27 cellular contexts compared by ENCODE assay signal in the genomic region with DNA sequence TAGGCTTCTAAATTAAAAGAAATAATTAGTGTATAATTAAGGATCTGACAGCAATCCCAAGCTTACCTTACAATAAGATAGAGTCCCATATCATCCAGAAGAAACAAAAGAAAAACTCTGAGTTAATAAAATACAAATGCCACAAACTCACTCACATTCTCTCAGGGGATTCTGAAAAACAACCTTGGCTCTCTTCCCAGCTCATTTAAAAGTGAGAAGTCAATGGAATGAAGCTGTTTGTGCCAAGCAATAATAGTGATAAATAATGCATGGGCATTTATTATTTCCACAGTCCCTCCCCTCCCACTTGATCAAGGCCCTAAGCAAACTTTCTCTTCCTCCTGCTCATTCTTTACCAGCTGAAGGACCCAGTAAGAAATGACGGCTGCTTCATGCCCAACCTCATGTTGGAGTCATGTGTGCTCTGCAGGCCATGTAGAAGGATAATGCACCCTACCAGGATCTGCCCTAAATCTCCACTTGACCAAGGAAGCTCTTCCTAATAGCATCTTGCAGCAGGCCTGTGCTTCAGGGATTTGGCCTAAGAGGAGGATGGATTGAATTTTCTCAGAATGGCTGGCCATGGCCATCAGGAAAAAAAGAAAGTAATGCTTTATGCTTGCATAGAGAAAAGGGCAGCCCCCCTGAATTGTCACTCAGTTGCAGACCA.
"Had no signal": no experiment of that assay in that cellular context is flagged by ENCODE, and none has a peak within 500 bp of the region (broad histone marks: within the 10 kb centered on the region; RNA-seq: fewer than 3 reads in every experiment).

No MANE protein-coding gene starts in this region.

- H3K27ac Mint-ChIP-seq: activated CD4-positive, alpha-beta T cell treated with anti-CD3 and anti-CD28 coated beads for 36 hours; activated CD4-positive, alpha-beta T cell treated with anti-CD3 and anti-CD28 coated beads, Interleukin-2, amount 10 ng/mL, durations not matched to agents 7 days and 5 days; activated CD8-positive, alpha-beta T cell treated with anti-CD3 and anti-CD28 coated beads, Interleukin-2, amount 10 ng/mL, durations not matched to agents 7 days and 5 days; activated naive CD8-positive, alpha-beta T cell treated with anti-CD3 and anti-CD28 coated beads for 36 hours; activated T-helper 1 cell treated with anti-CD3 and anti-CD28 coated beads, Interleukin-12 subunit alpha, Interleukin-12 subunit beta, Interleukin-2, Interleukin-4 antibody, amounts not matched to agents 30 ng/mL and 10 ng/mL and 1 ng/mL, durations not matched to agents 14 hours and 24 hours and 36 hours had no signal

- H3K9me3 Mint-ChIP-seq: activated CD4-positive, alpha-beta T cell treated with anti-CD3 and anti-CD28 coated beads, Interleukin-2, amount 10 ng/mL, durations not matched to agents 7 days and 5 days; activated T-cell treated with anti-CD3 and anti-CD28 coated beads, Interleukin-2, amount 50 U/mL, for 4 hours; activated T-helper 1 cell treated with anti-CD3 and anti-CD28 coated beads, Interleukin-12 subunit alpha, Interleukin-12 subunit beta, Interleukin-2, Interleukin-4 antibody, amounts not matched to agents 30 ng/mL and 10 ng/mL and 1 ng/mL, durations not matched to agents 14 hours and 24 hours and 36 hours had no signal

- H3K4me3 Mint-ChIP-seq: activated CD4-positive, alpha-beta T cell treated with anti-CD3 and anti-CD28 coated beads for 36 hours; activated CD4-positive, alpha-beta T cell treated with anti-CD3 and anti-CD28 coated beads, Interleukin-2, amount 10 ng/mL, durations not matched to agents 7 days and 5 days; activated CD8-positive, alpha-beta T cell treated with anti-CD3 and anti-CD28 coated beads, Interleukin-2, amount 10 ng/mL, durations not matched to agents 7 days and 5 days; activated naive CD8-positive, alpha-beta T cell treated with anti-CD3 and anti-CD28 coated beads for 36 hours; activated T-cell treated with anti-CD3 and anti-CD28 coated beads, Interleukin-2, amount 50 U/mL, for 4 hours; activated T-helper 1 cell treated with anti-CD3 and anti-CD28 coated beads, Interleukin-12 subunit alpha, Interleukin-12 subunit beta, Interleukin-2, Interleukin-4 antibody, amounts not matched to agents 30 ng/mL and 10 ng/mL and 1 ng/mL, durations not matched to agents 14 hours and 24 hours and 36 hours had no signal

- ATAC-seq: activated CD4-positive, alpha-beta T cell treated with anti-CD3 and anti-CD28 coated beads for 36 hours; activated CD8-positive, alpha-beta T cell treated with anti-CD3 and anti-CD28 coated beads, Interleukin-2, amount 10 ng/mL, durations not matched to agents 7 days and 5 days; activated T-cell treated with anti-CD3 and anti-CD28 coated beads, Interleukin-2, amount 50 U/mL, for 4 hours; Panc1 had no signal

- H3K27me3 Mint-ChIP-seq: activated CD4-positive, alpha-beta T cell treated with anti-CD3 and anti-CD28 coated beads for 36 hours; activated CD4-positive, alpha-beta T cell treated with anti-CD3 and anti-CD28 coated beads, Interleukin-2, amount 10 ng/mL, durations not matched to agents 7 days and 5 days had no signal

- H3K36me3 Mint-ChIP-seq: activated naive CD8-positive, alpha-beta T cell treated with anti-CD3 and anti-CD28 coated beads for 36 hours had no signal

- DNase-seq: activated CD4-positive, alpha-beta T cell treated with anti-CD3 and anti-CD28 coated beads for 36 hours; activated CD4-positive, alpha-beta T cell treated with anti-CD3 and anti-CD28 coated beads, Interleukin-2, amount 10 ng/mL, durations not matched to agents 7 days and 5 days; activated CD4-positive, alpha-beta T cell treated with anti-CD3 and anti-CD28 coated beads, Interleukin-2, amount 50 U/mL, for 48 hours; activated CD8-positive, alpha-beta T cell treated with anti-CD3 and anti-CD28 coated beads, Interleukin-2, amount 10 ng/mL, durations not matched to agents 7 days and 5 days; activated effector memory CD4-positive, alpha-beta T cell treated with Interleukin-2 at 50 U/mL for 16 hours; activated naive CD4-positive, alpha-beta T cell; activated naive CD4-positive, alpha-beta T cell treated with anti-CD3 and anti-CD28 coated beads, Interleukin-2, amount 50 U/mL, for 16 hours; activated naive CD8-positive, alpha-beta T cell treated with anti-CD3 and anti-CD28 coated beads for 36 hours; activated T-cell treated with anti-CD3 and anti-CD28 coated beads, Interleukin-2, amount 50 U/mL, for 4 hours; amniotic stem cell; aorta; Kasumi-1; KG1; MG63; NCI-H1048; NCI-H1417; NCI-H146; NCI-H187; NCI-H2029 treated with DMSO at 0.1 percent for 48 hours; NCI-H2107; NCI-H226; NCI-H524 treated with DMSO at 0.1 percent for 48 hours; SHP77; SJCRH30; T1000 had no signal

- H3K4me1 Mint-ChIP-seq: activated CD4-positive, alpha-beta T cell treated with anti-CD3 and anti-CD28 coated beads for 36 hours; activated CD4-positive, alpha-beta T cell treated with anti-CD3 and anti-CD28 coated beads, Interleukin-2, amount 10 ng/mL, durations not matched to agents 7 days and 5 days; activated naive CD8-positive, alpha-beta T cell treated with anti-CD3 and anti-CD28 coated beads for 36 hours had no signal
